ENCODE assay signal across 19 cellular contexts in genomic region chr22:41341990-41342389, GRCh38. TPM values are rescaled to one million over a fixed set of nuclear protein-coding genes. Genes with fewer than 3 reads are reported as not detected.
DNase-seq lines count a peak whose midpoint lies in the region; ATAC-seq and TF ChIP-seq lines count a peak whose summit lies in the region.
"Had no signal": no experiment of that assay in that cellular context is flagged by ENCODE, and none has a peak within 500 bp of the region (broad histone marks: within the 10 kb centered on the region; RNA-seq: fewer than 3 reads in every experiment).

No MANE protein-coding gene starts in this region.

- intact Hi-C loops in sigmoid colon (cut with DNase I), result no loop called here

- no peak overlapping the region for H3K4me3 Mint-ChIP-seq in activated T-cell treated with anti-CD3 and anti-CD28 coated beads, Interleukin-2, amount 50 U/mL, for 72 hours
- H3K4me3 Mint-ChIP-seq in nephron progenitor cell, result no peak overlapping the region
- H3K4me3 Mint-ChIP-seq: activated naive CD4-positive, alpha-beta T cell treated with anti-CD3 and anti-CD28 coated beads, Interleukin-2, amount 50 U/mL, for 24 hours; GM23338; naive thymus-derived CD8-positive, alpha-beta T cell had no signal

- H3K27me3 ChIP-seq in sigmoid colon, result no peaks in the 10 kb centered on the region
- H3K27me3 ChIP-seq: breast epithelium, esophagus muscularis mucosa, heart left ventricle had no signal

- no peak for TF ChIP-seq EP300 in sigmoid colon (IDR thresholded peaks at IDR 0.05)

- H3K27ac Mint-ChIP-seq in activated T-cell treated with anti-CD3 and anti-CD28 coated beads, Interleukin-2, amount 50 U/mL, for 72 hours, result peak overlapping the region; percentile 30
- H3K27ac Mint-ChIP-seq in nephron progenitor cell, result peak overlapping the region; percentile 77
- H3K27ac Mint-ChIP-seq: GM23338 had no signal

- 87 to 92% methylated on average over 3 of the region's 3 CpGs for WGBS in sigmoid colon, 2 donors

- H3K4me1 Mint-ChIP-seq in activated T-cell treated with anti-CD3 and anti-CD28 coated beads, Interleukin-2, amount 50 U/mL, for 72 hours (ENCODE audit: low read depth), result peaks cover 4% of the 10 kb centered on the region
- no peaks in the 10 kb centered on the region for H3K4me1 Mint-ChIP-seq in nephron progenitor cell
- H3K4me1 Mint-ChIP-seq: activated naive CD4-positive, alpha-beta T cell treated with anti-CD3 and anti-CD28 coated beads, Interleukin-2, amount 50 U/mL, for 24 hours; GM23338 had no signal

- H3K36me3 Mint-ChIP-seq in activated T-cell treated with anti-CD3 and anti-CD28 coated beads, Interleukin-2, amount 50 U/mL, for 72 hours (ENCODE audit: insufficient read depth in 2 of 2), result peaks cover 0 to 6% of the 10 kb centered on the region in 2 donors
- peaks cover 12% of the 10 kb centered on the region for H3K36me3 Mint-ChIP-seq in nephron progenitor cell (ENCODE audit: low read depth)
- H3K36me3 Mint-ChIP-seq: activated naive CD4-positive, alpha-beta T cell treated with anti-CD3 and anti-CD28 coated beads, Interleukin-2, amount 50 U/mL, for 24 hours had no signal

- H3K9me3 Mint-ChIP-seq in activated T-cell treated with anti-CD3 and anti-CD28 coated beads, Interleukin-2, amount 50 U/mL, for 72 hours, result no peaks in the 10 kb centered on the region
- no peaks in the 10 kb centered on the region for H3K9me3 Mint-ChIP-seq in nephron progenitor cell
- H3K9me3 Mint-ChIP-seq: activated naive CD4-positive, alpha-beta T cell treated with anti-CD3 and anti-CD28 coated beads, Interleukin-2, amount 50 U/mL, for 24 hours; GM23338; naive thymus-derived CD8-positive, alpha-beta T cell had no signal

- no peak overlapping the region for H3K27ac ChIP-seq in sigmoid colon
- H3K27ac ChIP-seq: breast epithelium, esophagus muscularis mucosa, heart left ventricle, KMS-11, psoas muscle had no signal

- peaks cover 32 to 95% (median 57%) of the 10 kb centered on the region in 4 donors for H3K36me3 ChIP-seq in sigmoid colon

- no peak overlapping the region for H3K4me3 ChIP-seq in sigmoid colon
- H3K4me3 ChIP-seq: breast epithelium, esophagus muscularis mucosa, GM23338, heart left ventricle, psoas muscle had no signal

- TF ChIP-seq CTCF in nephron progenitor cell (IDR thresholded peaks at IDR 0.05), result no peak
- no peak for TF ChIP-seq CTCF in sigmoid colon (IDR thresholded peaks at IDR 0.05)

- no peaks in the 10 kb centered on the region for H3K27me3 Mint-ChIP-seq in activated T-cell treated with anti-CD3 and anti-CD28 coated beads, Interleukin-2, amount 50 U/mL, for 72 hours (ENCODE audit: low read depth)
- H3K27me3 Mint-ChIP-seq in nephron progenitor cell (ENCODE audit: low read depth, poor library complexity), result no peaks in the 10 kb centered on the region
- H3K27me3 Mint-ChIP-seq: activated naive CD4-positive, alpha-beta T cell treated with anti-CD3 and anti-CD28 coated beads, Interleukin-2, amount 50 U/mL, for 24 hours; naive thymus-derived CD8-positive, alpha-beta T cell had no signal

- no peaks in the 10 kb centered on the region for H3K4me1 ChIP-seq in sigmoid colon
- H3K4me1 ChIP-seq: breast epithelium, esophagus muscularis mucosa, psoas muscle had no signal

- peak; percentile 25 for DNase-seq in activated CD4-positive, alpha-beta T cell treated with anti-CD3 and anti-CD28 coated beads for 48 hours
- no peak for DNase-seq in activated CD4-positive, alpha-beta T cell treated with anti-CD3 and anti-CD28 coated beads, Interleukin-2, amount 50 U/mL, for 1 hour
- peak; percentile 59 for DNase-seq in GM19238 (ENCODE audit: insufficient read length, low spot score)
- peak; percentile 39 to 43 for DNase-seq in activated T-cell treated with anti-CD3 and anti-CD28 coated beads, Interleukin-2, amount 50 U/mL, for 72 hours
- no peak for DNase-seq in nephron progenitor cell
- no peak for DNase-seq in sigmoid colon
- no peak for DNase-seq in NCI-H446 (lab: John Stamatoyannopoulos, UW)
- no peak for DNase-seq in pons (ENCODE audit: low spot score)
- DNase-seq: heart left ventricle; naive thymus-derived CD8-positive, alpha-beta T cell; NCI-H1105 treated with DMSO at 0.1 percent for 48 hours; NCI-H2171 treated with DMSO at 0.1 percent for 48 hours; psoas muscle; SHP77 had no signal

- ATAC-seq in activated T-cell treated with anti-CD3 and anti-CD28 coated beads, Interleukin-2, amount 50 U/mL, for 72 hours (replicated peaks in 1 of 2), result peak; percentile 83 to 92
- ATAC-seq: GM23338; heart left ventricle; naive thymus-derived CD8-positive, alpha-beta T cell; psoas muscle had no signal

- H3K9me3 ChIP-seq in sigmoid colon, result no peaks in the 10 kb centered on the region
- H3K9me3 ChIP-seq: breast epithelium, esophagus muscularis mucosa, heart left ventricle, psoas muscle had no signal

- TF ChIP-seq POLR2A in sigmoid colon (IDR thresholded peaks at IDR 0.05), result no peak

RNA-seq across cellular contexts. Expression of gene TEF, which starts 39.8 kb away (rescaled TPM):
- 1 to 10 TPM; 1.5 to 2.0 TPM for total RNA-seq in activated T-cell treated with anti-CD3 and anti-CD28 coated beads, Interleukin-2, amount 50 U/mL, for 72 hours
- total RNA-seq in sigmoid colon, result 10 to 100 TPM; 21.3 to 30.3 (median 24.8) TPM
- polyA plus RNA-seq in sigmoid colon, result 10 to 100 TPM; 12.6 to 14.8 (median 14.4) TPM

RNA-seq across cellular contexts. Expression of gene ZC3H7B, which starts 40.7 kb away (rescaled TPM):
- 10 to 100 TPM; 46.1 to 52.4 TPM for total RNA-seq in activated T-cell treated with anti-CD3 and anti-CD28 coated beads, Interleukin-2, amount 50 U/mL, for 72 hours
- 10 to 100 TPM; 20.1 to 32.2 (median 25.8) TPM for total RNA-seq in sigmoid colon
- polyA plus RNA-seq in sigmoid colon, result 10 to 100 TPM; 13.2 to 43.3 (median 15.7) TPM

RNA-seq across cellular contexts. Expression of gene RANGAP1, which starts 56.0 kb away (rescaled TPM):
- total RNA-seq in activated T-cell treated with anti-CD3 and anti-CD28 coated beads, Interleukin-2, amount 50 U/mL, for 72 hours, result 100 to 1,000 TPM; 162 to 217 TPM
- total RNA-seq in sigmoid colon, result 10 to 100 TPM; 24.5 to 41.3 (median 33.2) TPM
- 10 to 100 TPM; 18.7 to 64.8 (median 19.8) TPM for polyA plus RNA-seq in sigmoid colon

Comparison
In these comparisons a context has a peak if more than half of its experiments do, and no peak if none do; other contexts are left out.
1. DNase-seq: peak in activated CD4-positive, alpha-beta T cell treated with anti-CD3 and anti-CD28 coated beads for 48 hours (single experiment), GM19238 (single experiment) and activated T-cell treated with anti-CD3 and anti-CD28 coated beads, Interleukin-2, amount 50 U/mL, for 72 hours (2 of 2); none in activated CD4-positive, alpha-beta T cell treated with anti-CD3 and anti-CD28 coated beads, Interleukin-2, amount 50 U/mL, for 1 hour (single experiment), nephron progenitor cell (single experiment), sigmoid colon (single experiment), NCI-H446 (0 of 2) and pons (single experiment).
2. RNA of gene TEF, which starts 39.8 kb away (total RNA-seq): 21.3 to 30.3 TPM in sigmoid colon; 1.5 to 2.0 TPM in activated T-cell treated with anti-CD3 and anti-CD28 coated beads, Interleukin-2, amount 50 U/mL, for 72 hours; every median in the first group is over 4 times any median in the second.